Comparison of ENCODE assay signal across 8 cellular contexts in genomic region chr14:68232643-68233055, GRCh38.
DNase-seq lines count a peak whose midpoint lies in the region; ATAC-seq, FAIRE-seq and TF ChIP-seq lines count a peak whose summit lies in the region.

No MANE protein-coding gene starts in this region.

- H3K4me2 ChIP-seq in keratinocyte (ENCODE audit: control insufficient read depth, extremely low read depth, insufficient read depth, low read depth, low read length) (peak overlapping the region; percentile 38), OCI-LY7 (ENCODE audit: low read length) (no peak overlapping the region)

- no peaks in the 10 kb centered on the region for H3K9me2 ChIP-seq in OCI-LY7 (ENCODE audit: insufficient read depth, low read length)

- 0 to 30% (median 14%) methylated on average over 1 of the region's 1 CpG for WGBS in stomach, 5 donors

- H4K20me1 ChIP-seq in keratinocyte (ENCODE audit: control insufficient read depth, extremely low read depth, insufficient read depth, low read length) (no peaks in the 10 kb centered on the region), OCI-LY7 (ENCODE audit: insufficient read depth, low read length) (no peaks in the 10 kb centered on the region)

- H3K9me3 Mint-ChIP-seq in activated naive CD8-positive, alpha-beta T cell treated with anti-CD3 and anti-CD28 coated beads, Interleukin-2, amount 50 U/mL, for 24 hours: no peaks in the 10 kb centered on the region

- H3K4me1 ChIP-seq in keratinocyte (ENCODE audit: control insufficient read depth, extremely low read depth, insufficient read depth, low read length) (peaks cover 38% of the 10 kb centered on the region), stomach (peaks cover 20 to 53% (median 41%) of the 10 kb centered on the region in 4 donors), OCI-LY7 (ENCODE audit: insufficient read depth, low read length, poor library complexity, severe bottlenecking) (no peaks in the 10 kb centered on the region)

- no peak for TF ChIP-seq CTCF in keratinocyte (optimal IDR thresholded peaks at IDR 0.05 in 1 of 3, IDR thresholded peaks at IDR 0.05 in 1 of 3, conservative IDR thresholded peaks at IDR 0.05 in 1 of 3; ENCODE audit: extremely low read depth in 1 of 3, insufficient read depth in 2 of 3, low read length in 3 of 3)
- no peak for TF ChIP-seq CTCF in stomach (IDR thresholded peaks at IDR 0.05)
- TF ChIP-seq CTCF in OCI-LY7 (conservative IDR thresholded peaks at IDR 0.05; ENCODE audit: low read length): no peak

- dilution Hi-C loops in keratinocyte (cut with MboI; ENCODE audit: extremely low pct_ligation_motif_present, low sequenced_read_pairs): no loop called here

- peak overlapping the region; percentile 46 for H3K9ac ChIP-seq in keratinocyte (ENCODE audit: control insufficient read depth, extremely low read depth, insufficient read depth, low read length)

- H3K4me1 Mint-ChIP-seq in activated naive CD8-positive, alpha-beta T cell treated with anti-CD3 and anti-CD28 coated beads, Interleukin-2, amount 50 U/mL, for 24 hours: no peaks in the 10 kb centered on the region

- peak; percentile 89 for ATAC-seq in GM19463 (IDR thresholded peaks at IDR 0.05; ENCODE audit: unreplicated experiment)
- ATAC-seq in HG03521 (IDR thresholded peaks at IDR 0.05; ENCODE audit: unreplicated experiment): peak; percentile 69
- ATAC-seq in activated naive CD8-positive, alpha-beta T cell treated with anti-CD3 and anti-CD28 coated beads, Interleukin-2, amount 50 U/mL, for 24 hours: peak; percentile 92

- peaks cover 3% of the 10 kb centered on the region for H3K36me3 Mint-ChIP-seq in activated naive CD8-positive, alpha-beta T cell treated with anti-CD3 and anti-CD28 coated beads, Interleukin-2, amount 50 U/mL, for 24 hours (ENCODE audit: low read depth)

- peak overlapping the region; percentile 85 for H3K27ac ChIP-seq in keratinocyte (ENCODE audit: control insufficient read depth, insufficient read depth, low read length)
- H3K27ac ChIP-seq in stomach: peak overlapping the region; percentile 40 to 90 (median 80)
- H3K27ac ChIP-seq in OCI-LY7 (ENCODE audit: low read depth, low read length, poor library complexity, severe bottlenecking): no peak overlapping the region

- no TSS peak for BruUV-seq in OCI-LY7 (replicated peaks; lab: Mats Ljungman, UMichigan)

- CTCF ChIA-PET in OCI-LY7 (lab: Charles Lee; ENCODE audit: unreplicated experiment): no interaction called here

- no peak for TF ChIP-seq EP300 in stomach (IDR thresholded peaks at IDR 0.05)

- H3K9me3 ChIP-seq in keratinocyte (ENCODE audit: control insufficient read depth, low read depth, low read length) (no peaks in the 10 kb centered on the region), stomach (no peaks in the 10 kb centered on the region), OCI-LY7 (ENCODE audit: low read length) (no peaks in the 10 kb centered on the region)

- POLR2A ChIA-PET in OCI-LY7 (lab: Charles Lee): interaction anchor here (1.3 to 1.5 kb wide), 2 partner anchors 9 to 10 kb away, joined by 3 to 9 read pairs; no protein-coding TSS in a partner anchor

- H3K9me1 ChIP-seq in keratinocyte (ENCODE audit: control insufficient read depth, extremely low read depth, insufficient read depth, low read length): no peaks in the 10 kb centered on the region

- peak; percentile 99 for FAIRE-seq in keratinocyte (lab: Jason Lieb, UNC)

- TF ChIP-seq POLR2A in stomach (IDR thresholded peaks at IDR 0.05): no peak

- H3K36me3 ChIP-seq in keratinocyte (ENCODE audit: control insufficient read depth in 2 of 2, extremely low read depth in 1 of 2, insufficient read depth in 2 of 2, low read length in 2 of 2) (no peaks in the 10 kb centered on the region), stomach (no peaks in the 10 kb centered on the region), OCI-LY7 (ENCODE audit: insufficient read depth, low read length) (no peaks in the 10 kb centered on the region)

- no peaks in the 10 kb centered on the region for H3K27me3 Mint-ChIP-seq in activated naive CD8-positive, alpha-beta T cell treated with anti-CD3 and anti-CD28 coated beads, Interleukin-2, amount 50 U/mL, for 24 hours

- H2AFZ ChIP-seq in keratinocyte (ENCODE audit: control insufficient read depth, low read length): no peak overlapping the region
- no peak overlapping the region for H2AFZ ChIP-seq in OCI-LY7 (ENCODE audit: low read length)

- no peak overlapping the region for H3K4me3 ChIP-seq in keratinocyte (ENCODE audit: control insufficient read depth in 2 of 3, extremely low read depth in 1 of 3, insufficient read depth in 2 of 3, low read depth in 1 of 3, low read length in 3 of 3)
- H3K4me3 ChIP-seq in stomach: no peak overlapping the region
- no peak overlapping the region for H3K4me3 ChIP-seq in OCI-LY7 (ENCODE audit: low read depth, low read length, poor library complexity, severe bottlenecking)

- intact Hi-C loops in stomach (cut with DNase I; ENCODE audit: low total_unique reads): no loop called here
- intact Hi-C loops in OCI-LY7 (cut with micrococcal nuclease; ENCODE audit: unreplicated experiment): no loop called here

- no peaks in the 10 kb centered on the region for H3K27me3 ChIP-seq in keratinocyte (ENCODE audit: control insufficient read depth, extremely low read depth, insufficient read depth, low read length)
- no peaks in the 10 kb centered on the region for H3K27me3 ChIP-seq in stomach

- H3K79me2 ChIP-seq in keratinocyte (ENCODE audit: control insufficient read depth, insufficient read depth, low read length) (no peaks in the 10 kb centered on the region), OCI-LY7 (ENCODE audit: insufficient read depth, low read depth, low read length) (no peaks in the 10 kb centered on the region)

- no peak overlapping the region for H3K4me3 Mint-ChIP-seq in activated naive CD8-positive, alpha-beta T cell treated with anti-CD3 and anti-CD28 coated beads, Interleukin-2, amount 50 U/mL, for 24 hours

- peak; percentile 98 for DNase-seq in Daoy (ENCODE audit: low read depth)
- peak; percentile 29 for DNase-seq in activated naive CD8-positive, alpha-beta T cell treated with anti-CD3 and anti-CD28 coated beads, Interleukin-2, amount 50 U/mL, for 24 hours
- peak; percentile 69 for DNase-seq in keratinocyte (ENCODE audit: low read depth, low spot score)
- DNase-seq in stomach: peak; percentile 58
- DNase-seq in OCI-LY7 (ENCODE audit: low spot score): no peak
- no peak for DNase-seq in GDM1 (lab: John Stamatoyannopoulos, UW)

- no peak overlapping the region for H3K27ac Mint-ChIP-seq in activated naive CD8-positive, alpha-beta T cell treated with anti-CD3 and anti-CD28 coated beads, Interleukin-2, amount 50 U/mL, for 24 hours

Comparison
In these comparisons a context has a peak if more than half of its experiments do, and no peak if none do; other contexts are left out.
1. DNase-seq: peak in Daoy (single experiment), activated naive CD8-positive, alpha-beta T cell treated with anti-CD3 and anti-CD28 coated beads, Interleukin-2, amount 50 U/mL, for 24 hours (single experiment), keratinocyte (single experiment) and stomach (single experiment); none in OCI-LY7 (single experiment) and GDM1 (single experiment).
2. Peak in every context shown above with its lines, with median percentiles within 50 percentile points of each other: ATAC-seq.